Comparison of ENCODE assay signal across 30 cellular contexts in genomic region chr10:117666131-117666530, GRCh38.
"Had no signal": no experiment of that assay in that cellular context is flagged by ENCODE, and none has a peak within 500 bp of the region (broad histone marks: within the 10 kb centered on the region; RNA-seq: fewer than 3 reads in every experiment).

No MANE protein-coding gene starts in this region.

- H3K27me3 Mint-ChIP-seq: activated CD4-positive, alpha-beta memory T cell treated with anti-CD3 and anti-CD28 coated beads, Interleukin-2, amount 10 ng/mL, durations not matched to agents 7 days and 5 days; activated naive CD4-positive, alpha-beta T cell treated with anti-CD3 and anti-CD28 coated beads, Interleukin-2, amount 50 U/mL, for 24 hours had no signal

- H3K4me1 Mint-ChIP-seq: activated CD4-positive, alpha-beta memory T cell treated with anti-CD3 and anti-CD28 coated beads, Interleukin-2, amount 10 ng/mL, durations not matched to agents 7 days and 5 days; activated CD4-positive, alpha-beta T cell treated with anti-CD3 and anti-CD28 coated beads, Interleukin-2, amount 10 ng/mL, durations not matched to agents 24 days and 14 days; activated naive CD4-positive, alpha-beta T cell treated with anti-CD3 and anti-CD28 coated beads, Interleukin-2, amount 50 U/mL, for 24 hours; central memory CD8-positive, alpha-beta T cell; immature natural killer cell; natural killer cell had no signal

- H3K4me3 Mint-ChIP-seq: activated CD4-positive, alpha-beta memory T cell treated with anti-CD3 and anti-CD28 coated beads, Interleukin-2, amount 10 ng/mL, durations not matched to agents 7 days and 5 days; activated CD4-positive, alpha-beta T cell treated with anti-CD3 and anti-CD28 coated beads, Interleukin-2, amount 10 ng/mL, durations not matched to agents 24 days and 14 days; activated naive CD4-positive, alpha-beta T cell treated with anti-CD3 and anti-CD28 coated beads, Interleukin-2, amount 50 U/mL, for 24 hours; activated naive CD8-positive, alpha-beta T cell treated with anti-CD3 and anti-CD28 coated beads, Interleukin-2, amount 50 U/mL, for 24 hours; activated T-cell treated with anti-CD3 and anti-CD28 coated beads, Interleukin-2, amount 50 U/mL, for 4 hours; central memory CD8-positive, alpha-beta T cell; immature natural killer cell; natural killer cell; T-helper 1 cell treated with Interleukin-12 subunit alpha and Interleukin-12 subunit beta and Interleukin-4 antibody, amounts not matched to agents 30 μg/mL and 1 μg/mL, for 36 hours had no signal

- H3K4me3 ChIP-seq: dorsolateral prefrontal cortex, heart left ventricle, right lobe of liver, skin epidermis, thoracic aorta had no signal

- H3K9me3 Mint-ChIP-seq: activated CD4-positive, alpha-beta memory T cell treated with anti-CD3 and anti-CD28 coated beads, Interleukin-2, amount 10 ng/mL, durations not matched to agents 7 days and 5 days; activated CD4-positive, alpha-beta T cell treated with anti-CD3 and anti-CD28 coated beads, Interleukin-2, amount 10 ng/mL, durations not matched to agents 24 days and 14 days; activated naive CD4-positive, alpha-beta T cell treated with anti-CD3 and anti-CD28 coated beads, Interleukin-2, amount 50 U/mL, for 24 hours; activated naive CD8-positive, alpha-beta T cell treated with anti-CD3 and anti-CD28 coated beads, Interleukin-2, amount 50 U/mL, for 24 hours; activated T-cell treated with anti-CD3 and anti-CD28 coated beads, Interleukin-2, amount 50 U/mL, for 4 hours; activated T-helper 2 cell treated with anti-CD3 and anti-CD28 coated beads, Interferon-gamma antibody, Interleukin-2, Interleukin-4, amounts not matched to agents 10 μg/mL and 5 μg/mL and 100 μg/mL, durations not matched to agents 14 hours and 24 hours and 36 hours; central memory CD8-positive, alpha-beta T cell; immature natural killer cell; natural killer cell; T-helper 1 cell treated with Interleukin-12 subunit alpha and Interleukin-12 subunit beta and Interleukin-4 antibody, amounts not matched to agents 30 μg/mL and 1 μg/mL, for 36 hours had no signal

- ATAC-seq: activated naive CD8-positive, alpha-beta T cell treated with anti-CD3 and anti-CD28 coated beads, Interleukin-2, amount 50 U/mL, for 24 hours; activated T-cell treated with anti-CD3 and anti-CD28 coated beads, Interleukin-2, amount 50 U/mL, for 4 hours; foreskin keratinocyte; heart left ventricle; left colon; natural killer cell; right lobe of liver; stimulated activated naive CD8-positive, alpha-beta T cell treated with anti-CD3 and anti-CD28 coated beads, Interleukin-15, Interleukin-2, amounts not matched to agents 100 U/mL and 50 U/mL, for 24 hours had no signal

- H3K27me3 ChIP-seq: heart left ventricle, right lobe of liver had no signal

- H3K36me3 Mint-ChIP-seq: activated naive CD4-positive, alpha-beta T cell treated with anti-CD3 and anti-CD28 coated beads, Interleukin-2, amount 50 U/mL, for 24 hours; immature natural killer cell; natural killer cell had no signal

- DNase-seq: activated CD4-positive, alpha-beta memory T cell treated with anti-CD3 and anti-CD28 coated beads, Interleukin-2, amount 10 ng/mL, durations not matched to agents 7 days and 5 days; activated CD4-positive, alpha-beta T cell treated with anti-CD3 and anti-CD28 coated beads, Interleukin-2, amount 10 ng/mL, durations not matched to agents 24 days and 14 days; activated CD4-positive, CD25-positive, alpha-beta regulatory T cell treated with anti-CD3 and anti-CD28 coated beads, Interleukin-2, amount 50 U/mL, for 72 hours; activated naive CD8-positive, alpha-beta T cell treated with anti-CD3 and anti-CD28 coated beads, Interleukin-2, amount 50 U/mL, for 24 hours; activated T-cell treated with anti-CD3 and anti-CD28 coated beads, Interleukin-2, amount 50 U/mL, for 4 hours; amygdala; dorsolateral prefrontal cortex; effector memory CD4-positive, alpha-beta T cell; foreskin keratinocyte; heart left ventricle; hypothalamus; immature natural killer cell; kidney; left colon; midbrain; natural killer cell; right lobe of liver; stimulated activated CD4-positive, alpha-beta T cell treated with anti-CD3 and anti-CD28 coated beads, Interleukin-12 subunit alpha, Interleukin-12 subunit beta, amount 100 ng/mL, for 4 hours; stimulated activated CD4-positive, alpha-beta T cell treated with anti-CD3 and anti-CD28 coated beads, Interleukin-4, amount 100 ng/mL, for 1 hour; stimulated activated naive CD8-positive, alpha-beta T cell treated with anti-CD3 and anti-CD28 coated beads, Interleukin-15, Interleukin-2, amounts not matched to agents 100 U/mL and 50 U/mL, for 24 hours; SW 1271; T-helper 9 cell; trophoblast cell; WERI-Rb-1 had no signal

- H3K27ac Mint-ChIP-seq: activated CD4-positive, alpha-beta memory T cell treated with anti-CD3 and anti-CD28 coated beads, Interleukin-2, amount 10 ng/mL, durations not matched to agents 7 days and 5 days; activated CD4-positive, alpha-beta T cell treated with anti-CD3 and anti-CD28 coated beads, Interleukin-2, amount 10 ng/mL, durations not matched to agents 24 days and 14 days; activated naive CD4-positive, alpha-beta T cell treated with anti-CD3 and anti-CD28 coated beads, Interleukin-2, amount 50 U/mL, for 24 hours; activated naive CD8-positive, alpha-beta T cell treated with anti-CD3 and anti-CD28 coated beads, Interleukin-2, amount 50 U/mL, for 24 hours; activated T-helper 2 cell treated with anti-CD3 and anti-CD28 coated beads, Interferon-gamma antibody, Interleukin-2, Interleukin-4, amounts not matched to agents 10 μg/mL and 5 μg/mL and 100 μg/mL, durations not matched to agents 14 hours and 24 hours and 36 hours; immature natural killer cell; natural killer cell; T-helper 1 cell treated with Interleukin-12 subunit alpha and Interleukin-12 subunit beta and Interleukin-4 antibody, amounts not matched to agents 30 μg/mL and 1 μg/mL, for 36 hours had no signal

- H3K9me3 ChIP-seq: heart left ventricle, right lobe of liver, thoracic aorta had no signal

- H3K27ac ChIP-seq: dorsolateral prefrontal cortex, foreskin keratinocyte, heart left ventricle, right lobe of liver, skin epidermis, thoracic aorta, WERI-Rb-1 had no signal

- H3K36me3 ChIP-seq: heart left ventricle, right lobe of liver, thoracic aorta, WERI-Rb-1 had no signal

- H3K4me1 ChIP-seq: foreskin keratinocyte, heart left ventricle, right lobe of liver had no signal
